Comparison of ENCODE assay signal across 13 cellular contexts in genomic region chr6:82906951-82907350, GRCh38.
DNase-seq lines count a peak whose midpoint lies in the region; ATAC-seq, FAIRE-seq and TF ChIP-seq lines count a peak whose summit lies in the region.
"Had no signal": no experiment of that assay in that cellular context is flagged by ENCODE, and none has a peak within 500 bp of the region (broad histone marks: within the 10 kb centered on the region; RNA-seq: fewer than 3 reads in every experiment).

No MANE protein-coding gene starts in this region.

- ATAC-seq in GM21360 (IDR thresholded peaks at IDR 0.05; ENCODE audit: unreplicated experiment) = no peak
- ATAC-seq in HG03342 (IDR thresholded peaks at IDR 0.05; ENCODE audit: unreplicated experiment) = no peak

- H3K36me3 Mint-ChIP-seq in endothelial cell (ENCODE audit: low read depth, unreplicated experiment) = no peaks in the 10 kb centered on the region

- no peak for TF ChIP-seq POLR2A in H54 (IDR thresholded peaks at IDR 0.05; ENCODE audit: low read depth, low read length)

- H3K9me3 Mint-ChIP-seq in endothelial cell (ENCODE audit: unreplicated experiment) = no peaks in the 10 kb centered on the region
- H3K9me3 Mint-ChIP-seq: activated B cell treated with CpG ODN at 0.5 μM for 24 hours had no signal

- no peak overlapping the region for H3K4me3 Mint-ChIP-seq in endothelial cell (ENCODE audit: unreplicated experiment)
- H3K4me3 Mint-ChIP-seq: activated B cell treated with CpG ODN at 0.5 μM for 24 hours had no signal

- peak; percentile 97 for FAIRE-seq in H54 (lab: Jason Lieb, UNC)
- FAIRE-seq: frontal cortex had no signal

- H3K27ac ChIP-seq in SJSA1 = peak overlapping the region; percentile 14; the same call in 1 of the 2 replicates
- H3K27ac ChIP-seq: KMS-11 had no signal

- H3K4me3 ChIP-seq in SJSA1 (no peak overlapping the region), fibroblast of the aortic adventitia (ENCODE audit: low read depth, low read length) (no peak overlapping the region)

- H3K27me3 Mint-ChIP-seq in endothelial cell (ENCODE audit: unreplicated experiment) = peaks cover 2% of the 10 kb centered on the region
- H3K27me3 Mint-ChIP-seq: activated B cell treated with CpG ODN at 0.5 μM for 24 hours, progenitor cell of endocrine pancreas had no signal

- peaks cover 5% of the 10 kb centered on the region for H3K4me1 Mint-ChIP-seq in endothelial cell (ENCODE audit: unreplicated experiment)
- H3K4me1 Mint-ChIP-seq: activated B cell treated with CpG ODN at 0.5 μM for 24 hours had no signal

- no peaks in the 10 kb centered on the region for H3K9me3 ChIP-seq in SJSA1 (replicated peaks)

- peak; percentile 20 for DNase-seq in H54 (ENCODE audit: insufficient read length, low spot score)
- DNase-seq in SJSA1 (ENCODE audit: low read depth in 1 of 2, low spot score in 2 of 2) = peak in 1 of 2 experiments; percentile 60
- DNase-seq in fibroblast of the aortic adventitia (ENCODE audit: low read depth) = peak; percentile 63
- peak; percentile 92 for DNase-seq in renal cortical epithelial cell (ENCODE audit: low read depth)
- no peak for DNase-seq in endothelial cell (ENCODE audit: low spot score)
- DNase-seq in cerebellar cortex (ENCODE audit: low spot score) = no peak
- DNase-seq: activated B cell treated with CpG ODN at 0.5 μM for 24 hours, SHP77 treated with DMSO at 0.1 percent for 48 hours had no signal

- H3K27me3 ChIP-seq in SJSA1 (replicated peaks) = no peaks in the 10 kb centered on the region

- H3K27ac Mint-ChIP-seq in endothelial cell (ENCODE audit: unreplicated experiment) = no peak overlapping the region
- H3K27ac Mint-ChIP-seq: activated B cell treated with CpG ODN at 0.5 μM for 24 hours, progenitor cell of endocrine pancreas had no signal

- H3K4me1 ChIP-seq in SJSA1 (replicated peaks) = peaks cover 14% of the 10 kb centered on the region

- TF ChIP-seq CTCF in fibroblast of the aortic adventitia (IDR thresholded peaks at IDR 0.05; ENCODE audit: insufficient read depth, low read length) = no peak
- TF ChIP-seq CTCF in endothelial cell (IDR thresholded peaks at IDR 0.05; ENCODE audit: unreplicated experiment) = no peak

- H3K36me3 ChIP-seq in SJSA1 = no peaks in the 10 kb centered on the region

Comparison
In these comparisons a context has a peak if more than half of its experiments do, and no peak if none do; other contexts are left out.
1. DNase-seq: peak in H54 (single experiment), fibroblast of the aortic adventitia (single experiment) and renal cortical epithelial cell (single experiment); none in endothelial cell (single experiment) and cerebellar cortex (single experiment).